In the genomic region with DNA sequence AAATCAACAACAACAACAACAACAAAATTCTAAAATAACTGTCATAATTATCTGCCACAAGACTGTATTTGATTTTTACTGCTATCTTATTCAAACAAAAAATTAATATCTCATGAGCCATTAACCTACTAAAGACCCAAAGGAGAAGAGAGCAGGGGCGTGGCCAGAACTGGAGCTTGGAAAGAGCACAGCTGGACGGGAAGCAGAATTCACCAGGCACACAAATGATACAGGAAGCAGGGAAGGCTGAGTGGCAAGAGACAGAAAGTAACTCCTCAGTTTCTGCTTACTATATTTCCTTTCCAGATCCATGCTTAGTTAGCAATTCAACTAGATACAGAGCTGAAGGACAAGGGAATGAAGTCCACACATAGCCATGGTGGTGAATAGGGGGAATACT, we compare ENCODE assay signal across 1 cellular context.
TF ChIP-seq lines count a peak whose summit lies in the region.

No MANE protein-coding gene starts in this region.

TF ChIP-seq in SK-N-SH treated with all-trans-retinoic acid at 6 μM for 48 hours, 23 proteins besides CTCF, POLR2A, EP300 and RAD21 (continued from another document):
- TF ChIP-seq, protein P1, sequence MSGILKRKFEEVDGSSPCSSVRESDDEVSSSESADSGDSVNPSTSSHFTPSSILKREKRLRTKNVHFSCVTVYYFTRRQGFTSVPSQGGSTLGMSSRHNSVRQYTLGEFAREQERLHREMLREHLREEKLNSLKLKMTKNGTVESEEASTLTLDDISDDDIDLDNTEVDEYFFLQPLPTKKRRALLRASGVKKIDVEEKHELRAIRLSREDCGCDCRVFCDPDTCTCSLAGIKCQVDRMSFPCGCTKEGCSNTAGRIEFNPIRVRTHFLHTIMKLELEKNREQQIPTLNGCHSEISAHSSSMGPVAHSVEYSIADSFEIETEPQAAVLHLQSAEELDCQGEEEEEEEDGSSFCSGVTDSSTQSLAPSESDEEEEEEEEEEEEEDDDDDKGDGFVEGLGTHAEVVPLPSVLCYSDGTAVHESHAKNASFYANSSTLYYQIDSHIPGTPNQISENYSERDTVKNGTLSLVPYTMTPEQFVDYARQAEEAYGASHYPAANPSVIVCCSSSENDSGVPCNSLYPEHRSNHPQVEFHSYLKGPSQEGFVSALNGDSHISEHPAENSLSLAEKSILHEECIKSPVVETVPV (CRISPR knock-in tag; IDR thresholded peaks at IDR 0.05), result no peak
- TF ChIP-seq PPARA (CRISPR knock-in tag; IDR thresholded peaks at IDR 0.05; ENCODE audit: borderline replicate concordance), result no peak
- no peak for TF ChIP-seq ZFP30 (CRISPR knock-in tag; IDR thresholded peaks at IDR 0.05)
- no peak for TF ChIP-seq TCF4 (CRISPR knock-in tag; IDR thresholded peaks at IDR 0.05; ENCODE audit: borderline replicate concordance)
- no peak for TF ChIP-seq ZNF8 (CRISPR knock-in tag; IDR thresholded peaks at IDR 0.05)
- TF ChIP-seq, protein P2, sequence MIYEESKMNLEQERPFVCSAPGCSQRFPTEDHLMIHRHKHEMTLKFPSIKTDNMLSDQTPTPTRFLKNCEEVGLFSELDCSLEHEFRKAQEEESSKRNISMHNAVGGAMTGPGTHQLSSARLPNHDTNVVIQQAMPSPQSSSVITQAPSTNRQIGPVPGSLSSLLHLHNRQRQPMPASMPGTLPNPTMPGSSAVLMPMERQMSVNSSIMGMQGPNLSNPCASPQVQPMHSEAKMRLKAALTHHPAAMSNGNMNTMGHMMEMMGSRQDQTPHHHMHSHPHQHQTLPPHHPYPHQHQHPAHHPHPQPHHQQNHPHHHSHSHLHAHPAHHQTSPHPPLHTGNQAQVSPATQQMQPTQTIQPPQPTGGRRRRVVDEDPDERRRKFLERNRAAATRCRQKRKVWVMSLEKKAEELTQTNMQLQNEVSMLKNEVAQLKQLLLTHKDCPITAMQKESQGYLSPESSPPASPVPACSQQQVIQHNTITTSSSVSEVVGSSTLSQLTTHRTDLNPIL (CRISPR knock-in tag; IDR thresholded peaks at IDR 0.05; ENCODE audit: low read depth), result no peak
- TF ChIP-seq, protein P3, sequence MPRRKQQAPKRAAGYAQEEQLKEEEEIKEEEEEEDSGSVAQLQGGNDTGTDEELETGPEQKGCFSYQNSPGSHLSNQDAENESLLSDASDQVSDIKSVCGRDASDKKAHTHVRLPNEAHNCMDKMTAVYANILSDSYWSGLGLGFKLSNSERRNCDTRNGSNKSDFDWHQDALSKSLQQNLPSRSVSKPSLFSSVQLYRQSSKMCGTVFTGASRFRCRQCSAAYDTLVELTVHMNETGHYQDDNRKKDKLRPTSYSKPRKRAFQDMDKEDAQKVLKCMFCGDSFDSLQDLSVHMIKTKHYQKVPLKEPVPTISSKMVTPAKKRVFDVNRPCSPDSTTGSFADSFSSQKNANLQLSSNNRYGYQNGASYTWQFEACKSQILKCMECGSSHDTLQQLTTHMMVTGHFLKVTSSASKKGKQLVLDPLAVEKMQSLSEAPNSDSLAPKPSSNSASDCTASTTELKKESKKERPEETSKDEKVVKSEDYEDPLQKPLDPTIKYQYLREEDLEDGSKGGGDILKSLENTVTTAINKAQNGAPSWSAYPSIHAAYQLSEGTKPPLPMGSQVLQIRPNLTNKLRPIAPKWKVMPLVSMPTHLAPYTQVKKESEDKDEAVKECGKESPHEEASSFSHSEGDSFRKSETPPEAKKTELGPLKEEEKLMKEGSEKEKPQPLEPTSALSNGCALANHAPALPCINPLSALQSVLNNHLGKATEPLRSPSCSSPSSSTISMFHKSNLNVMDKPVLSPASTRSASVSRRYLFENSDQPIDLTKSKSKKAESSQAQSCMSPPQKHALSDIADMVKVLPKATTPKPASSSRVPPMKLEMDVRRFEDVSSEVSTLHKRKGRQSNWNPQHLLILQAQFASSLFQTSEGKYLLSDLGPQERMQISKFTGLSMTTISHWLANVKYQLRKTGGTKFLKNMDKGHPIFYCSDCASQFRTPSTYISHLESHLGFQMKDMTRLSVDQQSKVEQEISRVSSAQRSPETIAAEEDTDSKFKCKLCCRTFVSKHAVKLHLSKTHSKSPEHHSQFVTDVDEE (CRISPR knock-in tag; IDR thresholded peaks at IDR 0.05), result no peak
- TF ChIP-seq ISL1 (CRISPR knock-in tag; IDR thresholded peaks at IDR 0.05), result no peak
- no peak for TF ChIP-seq OSR1 (CRISPR knock-in tag; IDR thresholded peaks at IDR 0.05)
- no peak for TF ChIP-seq RARB (CRISPR knock-in tag; IDR thresholded peaks at IDR 0.05)
